In the genomic region with DNA sequence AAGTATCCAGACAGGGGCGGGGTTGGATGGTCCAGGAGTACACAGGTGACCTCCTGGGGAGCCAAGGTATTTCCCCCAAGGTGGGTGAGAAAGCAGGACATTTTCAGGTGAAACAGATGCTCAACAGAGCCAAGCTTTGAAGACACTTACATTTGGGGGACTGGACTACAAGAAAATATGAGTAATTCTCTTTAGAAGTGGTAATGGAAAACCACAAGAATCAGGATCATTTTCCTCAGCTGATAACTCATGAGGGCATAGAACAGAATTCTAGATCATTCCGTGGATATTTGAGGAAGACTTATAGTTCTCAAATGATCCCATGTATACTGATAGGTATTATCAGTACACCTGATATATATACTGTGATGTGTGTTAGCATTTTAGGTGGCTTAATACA, we compare ENCODE assay signal across 12 cellular contexts.
"Had no signal": no experiment of that assay in that cellular context is flagged by ENCODE, and none has a peak within 500 bp of the region (broad histone marks: within the 10 kb centered on the region; RNA-seq: fewer than 3 reads in every experiment).

No MANE protein-coding gene starts in this region.

- H3K4me3 Mint-ChIP-seq: activated naive CD8-positive, alpha-beta T cell treated with anti-CD3 and anti-CD28 coated beads, Interleukin-2, amount 10 ng/mL, durations not matched to agents 7 days and 5 days; activated T-cell treated with anti-CD3 and anti-CD28 coated beads, Interleukin-2, amount 50 U/mL, for 4 hours had no signal

- H3K4me3 ChIP-seq: gastrocnemius medialis, heart right ventricle, ovary, stomach had no signal

- H3K27ac Mint-ChIP-seq: activated naive CD8-positive, alpha-beta T cell treated with anti-CD3 and anti-CD28 coated beads, Interleukin-2, amount 10 ng/mL, durations not matched to agents 7 days and 5 days had no signal

- ATAC-seq: gastrocnemius medialis, heart right ventricle, left lobe of liver had no signal

- H3K27ac ChIP-seq: ascending aorta, gastrocnemius medialis, heart right ventricle, ovary, stomach, thoracic aorta had no signal

- H3K9me3 ChIP-seq: ascending aorta, gastrocnemius medialis, heart right ventricle, ovary, stomach, thoracic aorta had no signal

- H3K4me1 ChIP-seq: ascending aorta, gastrocnemius medialis, heart right ventricle had no signal

- H3K27me3 ChIP-seq: ascending aorta, gastrocnemius medialis, heart right ventricle, ovary, stomach had no signal

- DNase-seq: activated gamma-delta T cell treated with Interleukin-2 at 50 U/mL for 16 hours; activated naive CD8-positive, alpha-beta T cell treated with anti-CD3 and anti-CD28 coated beads, Interleukin-2, amount 10 ng/mL, durations not matched to agents 7 days and 5 days; activated T-cell treated with anti-CD3 and anti-CD28 coated beads, Interleukin-2, amount 50 U/mL, for 4 hours; gastrocnemius medialis; heart right ventricle; mammary epithelial cell; ovary; stimulated activated CD4-positive, alpha-beta T cell treated with anti-CD3 and anti-CD28 coated beads, Interleukin-2, amount 100 ng/mL, for 48 hours; stomach had no signal

- H3K36me3 ChIP-seq: ascending aorta, gastrocnemius medialis, heart right ventricle, ovary, stomach, thoracic aorta had no signal

- H3K36me3 Mint-ChIP-seq: activated naive CD8-positive, alpha-beta T cell treated with anti-CD3 and anti-CD28 coated beads, Interleukin-2, amount 10 ng/mL, durations not matched to agents 7 days and 5 days had no signal

- H3K9me3 Mint-ChIP-seq: activated naive CD8-positive, alpha-beta T cell treated with anti-CD3 and anti-CD28 coated beads, Interleukin-2, amount 10 ng/mL, durations not matched to agents 7 days and 5 days; activated T-cell treated with anti-CD3 and anti-CD28 coated beads, Interleukin-2, amount 50 U/mL, for 4 hours had no signal

- H3K4me1 Mint-ChIP-seq: activated naive CD8-positive, alpha-beta T cell treated with anti-CD3 and anti-CD28 coated beads, Interleukin-2, amount 10 ng/mL, durations not matched to agents 7 days and 5 days had no signal
